ENCODE assay signal across 1 cellular context in genomic region chr2:233756429-233757081, GRCh38.
TF ChIP-seq lines count a peak whose summit lies in the region.

No MANE protein-coding gene starts in this region.

TF ChIP-seq in HepG2, 621 proteins besides CTCF, POLR2A, EP300 and RAD21 (continued from another document and continues in another):
- no peak for TF ChIP-seq STAT6 (CRISPR knock-in tag; IDR thresholded peaks at IDR 0.05; ENCODE audit: borderline replicate concordance)
- peak; percentile 87 for TF ChIP-seq ESRRA (CRISPR knock-in tag; IDR thresholded peaks at IDR 0.05; ENCODE audit: low read depth)
- TF ChIP-seq ELF4 (CRISPR knock-in tag; IDR thresholded peaks at IDR 0.05; ENCODE audit: borderline replicate concordance) = peak; percentile 75; the same call in 1 of the 2 replicates
- peak; percentile 62; the same call in 1 of the 2 replicates for TF ChIP-seq TRAFD1 (CRISPR knock-in tag; IDR thresholded peaks at IDR 0.05; ENCODE audit: borderline replicate concordance)
- 0 out of 2 replicates have a peak, but pooled peaks have one; percentile 55 for TF ChIP-seq MXD4 (CRISPR knock-in tag; IDR thresholded peaks at IDR 0.05)
- TF ChIP-seq ZNF839 (CRISPR knock-in tag; IDR thresholded peaks at IDR 0.05; ENCODE audit: borderline replicate concordance) = no peak
- peak; percentile 67; the same call in 1 of the 2 replicates for TF ChIP-seq SMYD3 (CRISPR knock-in tag; IDR thresholded peaks at IDR 0.05)
- no peak for TF ChIP-seq NONO (IDR thresholded peaks at IDR 0.05)
- peak; percentile 90 for TF ChIP-seq NONO (CRISPR knock-in tag; conservative IDR thresholded peaks at IDR 0.05)
- no peak for TF ChIP-seq ZNF367 (CRISPR knock-in tag; IDR thresholded peaks at IDR 0.05; ENCODE audit: borderline replicate concordance)
- TF ChIP-seq ZNF205 (CRISPR knock-in tag; IDR thresholded peaks at IDR 0.05) = peak; percentile 89
- no peak for TF ChIP-seq DMAP1 (CRISPR knock-in tag; IDR thresholded peaks at IDR 0.05)
- TF ChIP-seq DR1 (CRISPR knock-in tag; IDR thresholded peaks at IDR 0.05) = no peak
- peak; percentile 70 for TF ChIP-seq ASH2L (IDR thresholded peaks at IDR 0.05; ENCODE audit: insufficient read length, low read depth, low read length)
- peak; percentile 79; the same call in 1 of the 2 replicates for TF ChIP-seq ETV5 (CRISPR knock-in tag; IDR thresholded peaks at IDR 0.05; ENCODE audit: borderline replicate concordance)
- TF ChIP-seq NRL (CRISPR knock-in tag; IDR thresholded peaks at IDR 0.05; ENCODE audit: borderline replicate concordance) = no peak
- no peak for TF ChIP-seq PHB2 (IDR thresholded peaks at IDR 0.05; ENCODE audit: partially characterized antibody)
- TF ChIP-seq CREBL2 (CRISPR knock-in tag; IDR thresholded peaks at IDR 0.05; ENCODE audit: borderline replicate concordance) = no peak
- no peak for TF ChIP-seq ZBTB38 (CRISPR knock-in tag; IDR thresholded peaks at IDR 0.05)
- peak; percentile 66; the same call in 1 of the 2 replicates for TF ChIP-seq JUND (CRISPR knock-in tag; IDR thresholded peaks at IDR 0.05)
- TF ChIP-seq, protein P1, sequence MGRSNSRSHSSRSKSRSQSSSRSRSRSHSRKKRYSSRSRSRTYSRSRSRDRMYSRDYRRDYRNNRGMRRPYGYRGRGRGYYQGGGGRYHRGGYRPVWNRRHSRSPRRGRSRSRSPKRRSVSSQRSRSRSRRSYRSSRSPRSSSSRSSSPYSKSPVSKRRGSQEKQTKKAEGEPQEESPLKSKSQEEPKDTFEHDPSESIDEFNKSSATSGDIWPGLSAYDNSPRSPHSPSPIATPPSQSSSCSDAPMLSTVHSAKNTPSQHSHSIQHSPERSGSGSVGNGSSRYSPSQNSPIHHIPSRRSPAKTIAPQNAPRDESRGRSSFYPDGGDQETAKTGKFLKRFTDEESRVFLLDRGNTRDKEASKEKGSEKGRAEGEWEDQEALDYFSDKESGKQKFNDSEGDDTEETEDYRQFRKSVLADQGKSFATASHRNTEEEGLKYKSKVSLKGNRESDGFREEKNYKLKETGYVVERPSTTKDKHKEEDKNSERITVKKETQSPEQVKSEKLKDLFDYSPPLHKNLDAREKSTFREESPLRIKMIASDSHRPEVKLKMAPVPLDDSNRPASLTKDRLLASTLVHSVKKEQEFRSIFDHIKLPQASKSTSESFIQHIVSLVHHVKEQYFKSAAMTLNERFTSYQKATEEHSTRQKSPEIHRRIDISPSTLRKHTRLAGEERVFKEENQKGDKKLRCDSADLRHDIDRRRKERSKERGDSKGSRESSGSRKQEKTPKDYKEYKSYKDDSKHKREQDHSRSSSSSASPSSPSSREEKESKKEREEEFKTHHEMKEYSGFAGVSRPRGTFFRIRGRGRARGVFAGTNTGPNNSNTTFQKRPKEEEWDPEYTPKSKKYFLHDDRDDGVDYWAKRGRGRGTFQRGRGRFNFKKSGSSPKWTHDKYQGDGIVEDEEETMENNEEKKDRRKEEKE (IDR thresholded peaks at IDR 0.05) = no peak
- TF ChIP-seq MIXL1 (CRISPR knock-in tag; IDR thresholded peaks at IDR 0.05) = peak; percentile 96
- TF ChIP-seq, protein P2, sequence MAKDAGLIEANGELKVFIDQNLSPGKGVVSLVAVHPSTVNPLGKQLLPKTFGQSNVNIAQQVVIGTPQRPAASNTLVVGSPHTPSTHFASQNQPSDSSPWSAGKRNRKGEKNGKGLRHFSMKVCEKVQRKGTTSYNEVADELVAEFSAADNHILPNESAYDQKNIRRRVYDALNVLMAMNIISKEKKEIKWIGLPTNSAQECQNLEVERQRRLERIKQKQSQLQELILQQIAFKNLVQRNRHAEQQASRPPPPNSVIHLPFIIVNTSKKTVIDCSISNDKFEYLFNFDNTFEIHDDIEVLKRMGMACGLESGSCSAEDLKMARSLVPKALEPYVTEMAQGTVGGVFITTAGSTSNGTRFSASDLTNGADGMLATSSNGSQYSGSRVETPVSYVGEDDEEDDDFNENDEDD (CRISPR knock-in tag; IDR thresholded peaks at IDR 0.05; ENCODE audit: borderline replicate concordance) = no peak
- TF ChIP-seq ZSCAN30 (CRISPR knock-in tag; IDR thresholded peaks at IDR 0.05) = peak; percentile 72; the same call in 1 of the 2 replicates
- TF ChIP-seq KMT2B (CRISPR knock-in tag; IDR thresholded peaks at IDR 0.05) = no peak
- TF ChIP-seq ZBTB1 (CRISPR knock-in tag; IDR thresholded peaks at IDR 0.05; ENCODE audit: borderline replicate concordance) = no peak
- peak; percentile 82; the same call in 1 of the 2 replicates for TF ChIP-seq SNAPC2 (CRISPR knock-in tag; IDR thresholded peaks at IDR 0.05)
- peak; percentile 93 for TF ChIP-seq NCOA2 (CRISPR knock-in tag; IDR thresholded peaks at IDR 0.05)
- TF ChIP-seq ZNF350 (CRISPR knock-in tag; IDR thresholded peaks at IDR 0.05; ENCODE audit: borderline replicate concordance, low read depth) = no peak
- TF ChIP-seq ZNF232 (CRISPR knock-in tag; IDR thresholded peaks at IDR 0.05; ENCODE audit: borderline replicate concordance) = peak; percentile 74; the same call in 1 of the 2 replicates
- TF ChIP-seq RARA (CRISPR knock-in tag; IDR thresholded peaks at IDR 0.05) = peak; percentile 100
- peak; percentile 91 for TF ChIP-seq GATAD2A (CRISPR knock-in tag; IDR thresholded peaks at IDR 0.05)
- no peak for TF ChIP-seq RNF2 (conservative IDR thresholded peaks at IDR 0.05; ENCODE audit: low read depth)
- TF ChIP-seq ZFYVE20 (CRISPR knock-in tag; IDR thresholded peaks at IDR 0.05; ENCODE audit: borderline replicate concordance, low read depth) = no peak
- TF ChIP-seq, protein P3, sequence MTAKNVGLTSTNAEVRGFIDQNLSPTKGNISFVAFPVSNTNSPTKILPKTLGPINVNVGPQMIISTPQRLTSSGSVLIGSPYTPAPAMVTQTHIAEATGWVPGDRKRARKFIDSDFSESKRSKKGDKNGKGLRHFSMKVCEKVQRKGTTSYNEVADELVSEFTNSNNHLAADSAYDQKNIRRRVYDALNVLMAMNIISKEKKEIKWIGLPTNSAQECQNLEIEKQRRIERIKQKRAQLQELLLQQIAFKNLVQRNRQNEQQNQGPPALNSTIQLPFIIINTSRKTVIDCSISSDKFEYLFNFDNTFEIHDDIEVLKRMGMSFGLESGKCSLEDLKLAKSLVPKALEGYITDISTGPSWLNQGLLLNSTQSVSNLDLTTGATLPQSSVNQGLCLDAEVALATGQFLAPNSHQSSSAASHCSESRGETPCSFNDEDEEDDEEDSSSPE (CRISPR knock-in tag; IDR thresholded peaks at IDR 0.05) = peak; percentile 49; the same call in 1 of the 2 replicates
- TF ChIP-seq ISX (CRISPR knock-in tag; conservative IDR thresholded peaks at IDR 0.05) = no peak
- peak; percentile 89 for TF ChIP-seq ZNF614 (CRISPR knock-in tag; IDR thresholded peaks at IDR 0.05; ENCODE audit: borderline replicate concordance)
- TF ChIP-seq CSRNP2 (CRISPR knock-in tag; conservative IDR thresholded peaks at IDR 0.05; ENCODE audit: low read depth) = 0 out of 2 replicates have a peak, but pooled peaks have one; percentile 72
- TF ChIP-seq LCORL (IDR thresholded peaks at IDR 0.05) = peak; percentile 86
- peak; percentile 99 for TF ChIP-seq LCORL (CRISPR knock-in tag; IDR thresholded peaks at IDR 0.05)
- TF ChIP-seq, protein P4, sequence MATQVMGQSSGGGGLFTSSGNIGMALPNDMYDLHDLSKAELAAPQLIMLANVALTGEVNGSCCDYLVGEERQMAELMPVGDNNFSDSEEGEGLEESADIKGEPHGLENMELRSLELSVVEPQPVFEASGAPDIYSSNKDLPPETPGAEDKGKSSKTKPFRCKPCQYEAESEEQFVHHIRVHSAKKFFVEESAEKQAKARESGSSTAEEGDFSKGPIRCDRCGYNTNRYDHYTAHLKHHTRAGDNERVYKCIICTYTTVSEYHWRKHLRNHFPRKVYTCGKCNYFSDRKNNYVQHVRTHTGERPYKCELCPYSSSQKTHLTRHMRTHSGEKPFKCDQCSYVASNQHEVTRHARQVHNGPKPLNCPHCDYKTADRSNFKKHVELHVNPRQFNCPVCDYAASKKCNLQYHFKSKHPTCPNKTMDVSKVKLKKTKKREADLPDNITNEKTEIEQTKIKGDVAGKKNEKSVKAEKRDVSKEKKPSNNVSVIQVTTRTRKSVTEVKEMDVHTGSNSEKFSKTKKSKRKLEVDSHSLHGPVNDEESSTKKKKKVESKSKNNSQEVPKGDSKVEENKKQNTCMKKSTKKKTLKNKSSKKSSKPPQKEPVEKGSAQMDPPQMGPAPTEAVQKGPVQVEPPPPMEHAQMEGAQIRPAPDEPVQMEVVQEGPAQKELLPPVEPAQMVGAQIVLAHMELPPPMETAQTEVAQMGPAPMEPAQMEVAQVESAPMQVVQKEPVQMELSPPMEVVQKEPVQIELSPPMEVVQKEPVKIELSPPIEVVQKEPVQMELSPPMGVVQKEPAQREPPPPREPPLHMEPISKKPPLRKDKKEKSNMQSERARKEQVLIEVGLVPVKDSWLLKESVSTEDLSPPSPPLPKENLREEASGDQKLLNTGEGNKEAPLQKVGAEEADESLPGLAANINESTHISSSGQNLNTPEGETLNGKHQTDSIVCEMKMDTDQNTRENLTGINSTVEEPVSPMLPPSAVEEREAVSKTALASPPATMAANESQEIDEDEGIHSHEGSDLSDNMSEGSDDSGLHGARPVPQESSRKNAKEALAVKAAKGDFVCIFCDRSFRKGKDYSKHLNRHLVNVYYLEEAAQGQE (IDR thresholded peaks at IDR 0.05; ENCODE audit: borderline replicate concordance in 1 of 2, low read depth in 1 of 2, low read length in 2 of 2) = peak in 1 of 2 experiments; percentile 87; a peak in 2 of 4 replicates
- TF ChIP-seq FOSL2 (CRISPR knock-in tag; IDR thresholded peaks at IDR 0.05) = peak; percentile 90
- no peak for TF ChIP-seq BORCS8-MEF2B (CRISPR knock-in tag; IDR thresholded peaks at IDR 0.05)
- peak; percentile 94 for TF ChIP-seq SKI (IDR thresholded peaks at IDR 0.05; ENCODE audit: partially characterized antibody)
- TF ChIP-seq, protein P5, sequence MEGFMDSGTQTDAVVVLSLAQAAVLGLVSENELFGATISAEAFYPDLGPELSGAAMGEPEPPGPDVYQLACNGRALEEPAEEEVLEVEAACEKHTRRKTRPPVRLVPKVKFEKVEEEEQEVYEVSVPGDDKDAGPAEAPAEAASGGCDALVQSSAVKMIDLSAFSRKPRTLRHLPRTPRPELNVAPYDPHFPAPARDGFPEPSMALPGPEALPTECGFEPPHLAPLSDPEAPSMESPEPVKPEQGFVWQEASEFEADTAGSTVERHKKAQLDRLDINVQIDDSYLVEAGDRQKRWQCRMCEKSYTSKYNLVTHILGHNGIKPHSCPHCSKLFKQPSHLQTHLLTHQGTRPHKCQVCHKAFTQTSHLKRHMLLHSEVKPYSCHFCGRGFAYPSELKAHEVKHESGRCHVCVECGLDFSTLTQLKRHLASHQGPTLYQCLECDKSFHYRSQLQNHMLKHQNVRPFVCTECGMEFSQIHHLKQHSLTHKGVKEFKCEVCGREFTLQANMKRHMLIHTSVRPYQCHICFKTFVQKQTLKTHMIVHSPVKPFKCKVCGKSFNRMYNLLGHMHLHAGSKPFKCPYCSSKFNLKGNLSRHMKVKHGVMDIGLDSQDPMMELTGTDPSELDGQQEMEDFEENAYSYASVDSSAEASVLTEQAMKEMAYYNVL (CRISPR knock-in tag; IDR thresholded peaks at IDR 0.05; ENCODE audit: borderline replicate concordance) = peak; percentile 52; the same call in 1 of the 2 replicates
- TF ChIP-seq SOX5 (CRISPR knock-in tag; IDR thresholded peaks at IDR 0.05; ENCODE audit: borderline replicate concordance) = peak; percentile 98
- TF ChIP-seq ZFP36L1 (CRISPR knock-in tag; IDR thresholded peaks at IDR 0.05) = peak; percentile 89; the same call in 1 of the 2 replicates
- TF ChIP-seq ZNF703 (CRISPR knock-in tag; IDR thresholded peaks at IDR 0.05; ENCODE audit: borderline replicate concordance) = peak; percentile 99
- TF ChIP-seq FOXJ3 (CRISPR knock-in tag; IDR thresholded peaks at IDR 0.05; ENCODE audit: borderline replicate concordance) = peak; percentile 96
- no peak for TF ChIP-seq ZNF761 (CRISPR knock-in tag; conservative IDR thresholded peaks at IDR 0.05)
